8 cellular contexts compared by ENCODE assay signal in the genomic region with DNA sequence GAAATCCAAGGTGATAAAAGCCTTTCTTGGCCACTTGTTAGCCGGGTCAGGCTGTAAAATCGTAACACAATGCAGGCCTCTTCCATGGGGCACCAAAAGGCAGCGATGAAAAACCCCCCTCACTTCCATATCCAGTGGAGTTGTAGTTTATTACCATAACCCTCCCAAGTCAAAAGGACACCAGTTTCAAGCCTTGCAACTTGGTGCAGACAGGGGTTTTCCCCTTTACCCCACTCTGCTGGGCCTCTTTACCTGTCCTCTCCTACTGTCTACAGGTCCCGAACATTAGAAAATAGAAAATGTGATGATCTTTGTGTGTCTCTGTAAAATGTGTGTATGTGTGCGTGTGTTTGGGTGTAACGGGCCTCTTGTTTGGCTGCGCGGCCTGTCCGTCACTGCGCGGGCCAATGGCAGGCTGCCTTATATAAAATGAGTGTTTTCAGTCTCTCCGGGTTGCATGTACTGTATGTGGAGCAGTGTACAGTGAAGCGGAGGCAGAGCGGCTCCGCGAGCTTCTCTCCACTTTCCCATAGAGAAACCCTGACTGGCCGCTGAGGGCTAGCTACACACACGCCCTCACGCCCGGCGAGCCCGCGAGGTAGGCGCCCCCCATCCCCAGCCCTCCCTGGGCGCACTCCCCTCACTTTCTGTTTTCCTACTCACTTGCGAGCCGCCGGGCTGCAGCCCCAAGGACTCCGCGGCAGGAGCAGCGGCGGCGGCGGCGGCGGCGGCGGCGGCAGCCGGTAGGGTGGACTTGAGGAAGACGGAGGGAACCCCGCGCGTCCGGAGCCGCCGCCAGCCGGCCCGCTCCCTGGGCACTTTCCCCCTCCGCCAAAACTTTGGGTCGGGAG. TPM values are rescaled to one million over a fixed set of nuclear protein-coding genes. Genes with fewer than 3 reads are reported as not detected.
DNase-seq lines count a peak whose midpoint lies in the region; ATAC-seq lines count a peak whose summit lies in the region.

A gene (plus strand): TSS at position 453 of the 851 bp plus-strand sequence. CDS start 187,499 bp downstream, outside the sequence.

- H3K4me1 ChIP-seq in effector memory CD4-positive, alpha-beta T cell (ENCODE audit: control insufficient read depth, insufficient read depth, low read length, poor library complexity, severe bottlenecking) = no peaks in the 10 kb centered on the region

- peak; percentile 76 for DNase-seq in COLO668 (lab: John Stamatoyannopoulos, UW; ENCODE audit: unreplicated experiment)
- peak; percentile 100 for DNase-seq in HT1080 (ENCODE audit: low read depth)
- DNase-seq in NOMO-1 (lab: John Stamatoyannopoulos, UW; ENCODE audit: unreplicated experiment in 2 of 2) = peak; percentile 80
- peak; percentile 78 to 92 (median 85) for DNase-seq in effector memory CD4-positive, alpha-beta T cell
- DNase-seq in lung microvascular endothelial cell (ENCODE audit: low read depth in 2 of 2) = peak; percentile 98
- peak; percentile 80 to 87 (median 85) for DNase-seq in stimulated activated CD4-positive, alpha-beta T cell treated with anti-CD3 and anti-CD28 coated beads, TNF-alpha, amount 100 ng/mL, for 4 hours (ENCODE audit: low read depth in 3 of 3)

- POLR2A ChIA-PET in activated CD8-positive, alpha-beta memory T cell treated with anti-CD3 and anti-CD28 coated beads for 36 hours (lab: Charles Lee) = interaction anchor here (1.1 kb wide), 1 partner anchor 284 kb away, joined by 4 read pairs; no protein-coding TSS in a partner anchor

- peak; percentile 92 for ATAC-seq in GM21367 (IDR thresholded peaks at IDR 0.05; ENCODE audit: unreplicated experiment)

- no peaks in the 10 kb centered on the region for H3K27me3 ChIP-seq in effector memory CD4-positive, alpha-beta T cell (replicated peaks; ENCODE audit: control insufficient read depth, insufficient read depth, low read length, poor library complexity, severe bottlenecking)

- H3K4me3 ChIP-seq in effector memory CD4-positive, alpha-beta T cell (ENCODE audit: insufficient read depth, low read depth, low read length, poor library complexity, severe bottlenecking) = peak within 1 kb of the TSS; percentile 98

- H3K9me3 ChIP-seq in effector memory CD4-positive, alpha-beta T cell (ENCODE audit: control insufficient read depth, low read length) = no peaks in the 10 kb centered on the region

- CTCF ChIA-PET in activated CD8-positive, alpha-beta memory T cell treated with anti-CD3 and anti-CD28 coated beads for 36 hours (lab: Charles Lee) = interaction anchor here (0.6 to 0.7 kb wide), 2 partner anchors 92 to 106 kb away, joined by 3 read pairs; no protein-coding TSS in a partner anchor

- peak within 1 kb of the TSS; percentile 83 for H3K27ac ChIP-seq in effector memory CD4-positive, alpha-beta T cell (ENCODE audit: insufficient read depth, low read length, poor library complexity, severe bottlenecking)

- no peaks in the 10 kb centered on the region for H3K36me3 ChIP-seq in effector memory CD4-positive, alpha-beta T cell (ENCODE audit: control insufficient read depth, insufficient read depth, low read length)

RNA-seq across cellular contexts. Expression of the gene that starts here (rescaled TPM):
- total RNA-seq in HT1080 (2014; rRNA removed; shearing (Covaris generic)) = 52.6 and 54.1 TPM in 2 replicates
- 35.8 and 50.1 TPM in 2 replicates for polyA plus RNA-seq in HT1080 (2015; cell fraction: cytosol; rRNA removed)
- polyA plus RNA-seq in HT1080 (2015; cell fraction: nucleus; rRNA removed) = 71.4 and 73.0 TPM in 2 replicates
- 10 to 100 TPM; 42.9 to 48.0 TPM for total RNA-seq in activated CD8-positive, alpha-beta memory T cell treated with anti-CD3 and anti-CD28 coated beads for 36 hours
- total RNA-seq in lung microvascular endothelial cell = 28.6 and 31.6 TPM in 2 replicates

Comparison
In these comparisons a context has a peak if more than half of its experiments do, and no peak if none do; other contexts are left out.
1. Peak in every context shown above with its lines: DNase-seq, ATAC-seq, H3K4me3 ChIP-seq and H3K27ac ChIP-seq.